In genomic region chr3:97930018-97930417, GRCh38 we compare ENCODE assay signal across 24 cellular contexts.
"Had no signal": no experiment of that assay in that cellular context is flagged by ENCODE, and none has a peak within 500 bp of the region (broad histone marks: within the 10 kb centered on the region; RNA-seq: fewer than 3 reads in every experiment).

No MANE protein-coding gene starts in this region.

- H3K4me3 ChIP-seq: K562, SJSA1 had no signal

- H3K27ac ChIP-seq: SJSA1 had no signal

- ATAC-seq: activated naive CD4-positive, alpha-beta T cell treated with anti-CD3 and anti-CD28 coated beads, Interleukin-2, amount 50 U/mL, for 72 hours; activated T-cell treated with anti-CD3 and anti-CD28 coated beads, Interleukin-2, amount 50 U/mL, for 4 hours; K562; Panc1; WTC11 had no signal

- H3K36me3 ChIP-seq: SJSA1 had no signal

- DNase-seq: activated CD4-positive, alpha-beta memory T cell treated with anti-CD3 and anti-CD28 coated beads for 36 hours; activated CD4-positive, alpha-beta T cell treated with anti-CD3 and anti-CD28 coated beads, Interleukin-2, amount 10 ng/mL, durations not matched to agents 24 days and 14 days; activated CD4-positive, CD25-positive, alpha-beta regulatory T cell treated with anti-CD3 and anti-CD28 coated beads, Interleukin-2, amount 50 U/mL, for 72 hours; activated CD8-positive, alpha-beta memory T cell treated with anti-CD3 and anti-CD28 coated beads for 24 hours; activated effector memory CD4-positive, alpha-beta T cell treated with anti-CD3 and anti-CD28 coated beads, Interleukin-2, amount 50 U/mL, for 16 hours; activated naive CD4-positive, alpha-beta T cell treated with Interleukin-2 at 50 U/mL for 16 hours; activated T-cell treated with anti-CD3 and anti-CD28 coated beads, Interleukin-2, amount 50 U/mL, for 4 hours; amygdala; Kasumi-1; NCI-H1105 treated with DMSO at 0.1 percent for 48 hours; NCI-H1436 treated with DMSO at 0.1 percent for 48 hours; NCI-H1930; NCI-H345; NCI-H510A treated with DMSO at 0.1 percent for 48 hours; NCI-H774; NK-92 treated with Interleukin-12 subunit alpha and Interleukin-12 subunit beta, amount 100 ng/mL, for 24 hours; OCI-M1; RPMI8226; SHP77 had no signal

- H3K27me3 ChIP-seq: SJSA1 had no signal

- H3K9me3 ChIP-seq: SJSA1 had no signal
